ENCODE assay signal across 26 cellular contexts in genomic region chr14:90559811-90560492, GRCh38.
A peak's percentile ranks its signal among the peaks of the same experiment; 100 is the strongest.
DNase-seq lines count a peak whose midpoint lies in the region.
"Had no signal": no experiment of that assay in that cellular context is flagged by ENCODE, and none has a peak within 500 bp of the region (broad histone marks: within the 10 kb centered on the region; RNA-seq: fewer than 3 reads in every experiment).

No MANE protein-coding gene starts in this region.

- H3K36me3 ChIP-seq in BLaER1 treated with 17β-estradiol and CSF1 and Interleukin-3, amounts not matched to agents 10 nM and 100 nM, result peaks cover 0 to 11% (median 0%) of the 10 kb centered on the region in 11 experiments; a peak in 2 of 22 replicates
- H3K36me3 ChIP-seq: esophagus squamous epithelium had no signal

- H3K9me3 ChIP-seq in BLaER1 treated with 17β-estradiol and CSF1 and Interleukin-3, amounts not matched to agents 10 nM and 100 nM (replicated peaks in 1 of 11), result no peaks in the 10 kb centered on the region
- H3K9me3 ChIP-seq: esophagus squamous epithelium, psoas muscle, tibial artery had no signal

- H3K9ac ChIP-seq in BLaER1 treated with 17β-estradiol and CSF1 and Interleukin-3, amounts not matched to agents 10 nM and 100 nM, result no peak overlapping the region

- H3K4me1 ChIP-seq in BLaER1 treated with 17β-estradiol and CSF1 and Interleukin-3, amounts not matched to agents 10 nM and 100 nM, result peaks cover 46 to 66% (median 63%) of the 10 kb centered on the region in 10 experiments
- H3K4me1 ChIP-seq: foreskin keratinocyte, psoas muscle had no signal

- peak overlapping the region in 10 of 11 experiments; percentile 6 to 100 (median 96); a peak in 15 of 22 replicates for H3K4me2 ChIP-seq in BLaER1 treated with 17β-estradiol and CSF1 and Interleukin-3, amounts not matched to agents 10 nM and 100 nM

- no peaks in the 10 kb centered on the region for H3K27me3 ChIP-seq in BLaER1 treated with 17β-estradiol and CSF1 and Interleukin-3, amounts not matched to agents 10 nM and 100 nM
- H3K27me3 ChIP-seq: esophagus squamous epithelium, foreskin keratinocyte, tibial artery had no signal

- peak overlapping the region in 4 of 11 experiments; percentile 94 to 97 (median 97); a peak in 3 of 22 replicates for H3K27ac ChIP-seq in BLaER1 treated with 17β-estradiol and CSF1 and Interleukin-3, amounts not matched to agents 10 nM and 100 nM
- H3K27ac ChIP-seq in cingulate gyrus (ENCODE audit: low read depth, low read length), result peak overlapping the region; percentile 82
- H3K27ac ChIP-seq: esophagus squamous epithelium, foreskin keratinocyte, psoas muscle, SK-N-MC, tibial artery had no signal

- H3K4me3 ChIP-seq in BLaER1 treated with 17β-estradiol and CSF1 and Interleukin-3, amounts not matched to agents 10 nM and 100 nM, result no peak overlapping the region
- H3K4me3 ChIP-seq: esophagus squamous epithelium, psoas muscle, SK-N-MC, tibial artery had no signal

- H4K20me1 ChIP-seq in BLaER1 treated with 17β-estradiol and CSF1 and Interleukin-3, amounts not matched to agents 10 nM and 100 nM, result no peaks in the 10 kb centered on the region; a peak in 1 of 22 replicates

- intact Hi-C loops in head of caudate nucleus (cut with DNase I), result loop anchor here (10.0 kb wide), 1 partner anchor 105 kb away; no protein-coding TSS in a partner anchor

- in situ Hi-C loops in ACHN (cut with HindIII; ENCODE audit: low pct_ligation_motif_present, low pct_unique_long_range_greater_than_20kb, low sequenced_read_pairs), result no loop called here

- DNase-seq in NCI-H1436 (lab: John Stamatoyannopoulos, UW) (peak; percentile 27), NCI-H1436 treated with DMSO at 0.1 percent for 48 hours (lab: John Stamatoyannopoulos, UW) (no peak), NCI-H510A treated with DMSO at 0.1 percent for 48 hours (lab: John Stamatoyannopoulos, UW) (peak; percentile 16), ACHN (no peak), head of caudate nucleus (no peak)
- no peak for DNase-seq in effector CD4-positive, alpha-beta T cell
- DNase-seq: activated B cell treated with CpG ODN at 0.5 μM for 24 hours; activated effector memory CD4-positive, alpha-beta T cell treated with anti-CD3 and anti-CD28 coated beads, Interleukin-2, amount 50 U/mL, for 16 hours; activated naive CD8-positive, alpha-beta T cell treated with anti-CD3 and anti-CD28 coated beads for 36 hours; activated T-cell treated with anti-CD3 and anti-CD28 coated beads, Interleukin-2, amount 50 U/mL, for 24 hours; CD8-positive, alpha-beta T cell; central memory CD4-positive, alpha-beta T cell; esophagus squamous epithelium; foreskin keratinocyte; HCEC 1CT; kidney; NCI-H2029; NCI-H446; occipital lobe; OCI-M1; stimulated activated CD4-positive, alpha-beta T cell treated with anti-CD3 and anti-CD28 coated beads, Interleukin-4, amount 100 ng/mL, for 24 hours; tibial artery had no signal

Comparison
In these comparisons a context has a peak if more than half of its experiments do, and no peak if none do; other contexts are left out.
1. DNase-seq: peak in NCI-H1436 (single experiment) and NCI-H510A treated with DMSO at 0.1 percent for 48 hours (single experiment); none in NCI-H1436 treated with DMSO at 0.1 percent for 48 hours (single experiment), ACHN (single experiment), head of caudate nucleus (0 of 42) and effector CD4-positive, alpha-beta T cell (single experiment).